1 cellular context compared by ENCODE assay signal in the genomic region with DNA sequence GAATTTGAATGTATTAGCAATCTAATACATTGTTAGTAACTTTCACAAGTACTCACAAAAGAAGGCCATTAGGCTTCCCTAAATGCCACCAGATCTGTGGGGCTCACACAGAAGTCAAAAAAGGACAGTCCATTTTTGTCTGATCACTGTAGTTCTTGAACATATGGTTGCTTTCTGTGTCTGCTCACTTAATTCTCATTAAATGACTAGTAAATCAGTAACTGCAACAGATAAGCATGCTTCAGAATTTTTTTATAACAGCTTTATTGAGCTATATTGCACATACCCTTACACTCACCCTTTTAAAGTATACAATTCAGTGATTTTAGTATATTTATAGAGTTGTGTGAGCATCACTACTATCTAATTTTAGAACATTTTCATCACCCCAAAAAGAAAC.
TF ChIP-seq lines count a peak whose summit lies in the region.

No MANE protein-coding gene starts in this region.

TF ChIP-seq in A549, 52 proteins besides CTCF, POLR2A, EP300 and RAD21 (continued from another document):
- TF ChIP-seq, protein P1, sequence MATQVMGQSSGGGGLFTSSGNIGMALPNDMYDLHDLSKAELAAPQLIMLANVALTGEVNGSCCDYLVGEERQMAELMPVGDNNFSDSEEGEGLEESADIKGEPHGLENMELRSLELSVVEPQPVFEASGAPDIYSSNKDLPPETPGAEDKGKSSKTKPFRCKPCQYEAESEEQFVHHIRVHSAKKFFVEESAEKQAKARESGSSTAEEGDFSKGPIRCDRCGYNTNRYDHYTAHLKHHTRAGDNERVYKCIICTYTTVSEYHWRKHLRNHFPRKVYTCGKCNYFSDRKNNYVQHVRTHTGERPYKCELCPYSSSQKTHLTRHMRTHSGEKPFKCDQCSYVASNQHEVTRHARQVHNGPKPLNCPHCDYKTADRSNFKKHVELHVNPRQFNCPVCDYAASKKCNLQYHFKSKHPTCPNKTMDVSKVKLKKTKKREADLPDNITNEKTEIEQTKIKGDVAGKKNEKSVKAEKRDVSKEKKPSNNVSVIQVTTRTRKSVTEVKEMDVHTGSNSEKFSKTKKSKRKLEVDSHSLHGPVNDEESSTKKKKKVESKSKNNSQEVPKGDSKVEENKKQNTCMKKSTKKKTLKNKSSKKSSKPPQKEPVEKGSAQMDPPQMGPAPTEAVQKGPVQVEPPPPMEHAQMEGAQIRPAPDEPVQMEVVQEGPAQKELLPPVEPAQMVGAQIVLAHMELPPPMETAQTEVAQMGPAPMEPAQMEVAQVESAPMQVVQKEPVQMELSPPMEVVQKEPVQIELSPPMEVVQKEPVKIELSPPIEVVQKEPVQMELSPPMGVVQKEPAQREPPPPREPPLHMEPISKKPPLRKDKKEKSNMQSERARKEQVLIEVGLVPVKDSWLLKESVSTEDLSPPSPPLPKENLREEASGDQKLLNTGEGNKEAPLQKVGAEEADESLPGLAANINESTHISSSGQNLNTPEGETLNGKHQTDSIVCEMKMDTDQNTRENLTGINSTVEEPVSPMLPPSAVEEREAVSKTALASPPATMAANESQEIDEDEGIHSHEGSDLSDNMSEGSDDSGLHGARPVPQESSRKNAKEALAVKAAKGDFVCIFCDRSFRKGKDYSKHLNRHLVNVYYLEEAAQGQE (IDR thresholded peaks at IDR 0.05) = no peak
